In the genomic region with DNA sequence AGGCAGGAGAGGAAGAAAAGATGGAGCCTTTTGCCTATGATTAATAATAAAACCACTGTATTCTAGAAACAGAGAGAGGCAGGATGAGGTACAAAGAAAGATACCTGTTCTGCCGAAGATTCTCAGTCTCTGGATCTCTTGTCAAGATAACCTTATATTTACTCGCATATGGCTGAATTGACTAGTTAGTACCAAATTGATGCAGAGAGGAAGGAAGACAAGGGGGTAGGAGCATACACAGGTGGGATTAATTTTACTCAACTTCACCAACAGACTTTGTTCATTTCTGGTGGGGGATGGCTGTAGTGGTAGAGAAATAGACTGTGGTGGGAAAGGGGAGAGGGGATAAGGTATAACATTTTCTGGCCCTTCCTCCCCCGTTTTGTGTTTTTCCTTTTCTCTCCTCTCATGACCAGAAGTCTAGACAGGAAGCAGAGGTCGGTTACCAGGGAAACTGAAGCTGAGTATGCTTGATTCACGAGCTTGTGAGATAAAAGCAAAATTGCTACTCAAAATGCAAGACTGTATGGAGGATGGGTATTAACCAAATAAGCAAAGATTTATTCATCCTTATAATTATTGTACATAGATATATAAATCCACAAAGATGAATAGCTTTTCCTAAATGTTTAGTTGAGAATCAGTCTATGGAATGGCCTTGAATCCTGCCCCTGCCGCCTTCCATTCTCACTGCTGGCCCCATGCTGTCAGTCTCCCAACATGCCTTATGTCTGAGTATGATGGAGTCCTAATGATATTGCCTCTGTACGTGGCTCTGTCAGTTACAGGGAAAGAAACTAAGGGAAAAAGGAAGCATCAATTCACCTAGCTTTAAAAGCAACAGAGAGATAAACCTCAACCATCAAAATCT, we compare ENCODE assay signal across 8 cellular contexts. TPM values are rescaled to one million over a fixed set of nuclear protein-coding genes. Genes with fewer than 3 reads are reported as not detected.
A peak's percentile ranks its signal among the peaks of the same experiment; 100 is the strongest.
DNase-seq lines count a peak whose midpoint lies in the region; ATAC-seq, FAIRE-seq and TF ChIP-seq lines count a peak whose summit lies in the region.

No MANE protein-coding gene starts in this region.

- H3K79me2 ChIP-seq in PC-3 (ENCODE audit: low read length) (no peaks in the 10 kb centered on the region), parathyroid adenoma (no peaks in the 10 kb centered on the region)

- POLR2A ChIA-PET in PC-3 (lab: Charles Lee; ENCODE audit: unreplicated experiment), result no interaction called here

- H3K9ac ChIP-seq in PC-3 (ENCODE audit: low read length) (no peak overlapping the region), parathyroid adenoma (no peak overlapping the region)

- BruUV-seq in PC-3 (replicated peaks; lab: Mats Ljungman, UMichigan), result no TSS peak

- no peaks in the 10 kb centered on the region for H3K9me2 ChIP-seq in PC-3 (replicated peaks; ENCODE audit: low read length)

- TF ChIP-seq CTCF in PC-3 (conservative IDR thresholded peaks at IDR 0.05; ENCODE audit: low read depth, low read length) (no peak), choroid plexus epithelial cell (conservative IDR thresholded peaks at IDR 0.05; ENCODE audit: low read depth, low read length) (no peak), parathyroid adenoma (IDR thresholded peaks at IDR 0.05) (no peak)

- intact Hi-C loops in PC-3 (cut with micrococcal nuclease), result loop anchor here (1.0 to 10.0 kb wide), 4 partner anchors 79 to 810 kb away; no protein-coding TSS in a partner anchor

- 0 out of 2 replicates have a peak, but pooled peaks cover 8% of the 10 kb centered on the region for H3K4me1 ChIP-seq in PC-3 (ENCODE audit: insufficient read depth, low read length)
- no peaks in the 10 kb centered on the region for H3K4me1 ChIP-seq in parathyroid adenoma

- no peaks in the 10 kb centered on the region for H3K36me3 ChIP-seq in PC-3 (ENCODE audit: low read depth, low read length)
- H3K36me3 ChIP-seq in parathyroid adenoma (ENCODE audit: control insufficient read depth, insufficient read depth, low read length), result no peaks in the 10 kb centered on the region

- no peaks in the 10 kb centered on the region for H3F3A ChIP-seq in PC-3 (ENCODE audit: low read length, unreplicated experiment)

- H3K27me3 ChIP-seq in PC-3 (ENCODE audit: low read length) (no peaks in the 10 kb centered on the region), parathyroid adenoma (ENCODE audit: control insufficient read depth, insufficient read depth, low read length) (no peaks in the 10 kb centered on the region)

- CTCF ChIA-PET in PC-3 (lab: Charles Lee), result interaction anchor here (1.1 kb wide), 1 partner anchor 418 kb away, joined by 4 read pairs; no protein-coding TSS in a partner anchor

- H3K27ac ChIP-seq in PC-3 (ENCODE audit: low read length) (no peak overlapping the region), parathyroid adenoma (no peak overlapping the region)

- no peak overlapping the region for H3K4me3 ChIP-seq in PC-3 (ENCODE audit: low read length)
- peak overlapping the region; percentile 1 for H3K4me3 ChIP-seq in choroid plexus epithelial cell (ENCODE audit: low read depth, low read length)
- H3K4me3 ChIP-seq in parathyroid adenoma (ENCODE audit: low read depth, low read length), result peak overlapping the region; percentile 14

- H3K4me2 ChIP-seq in PC-3 (ENCODE audit: low read length) (peak overlapping the region; percentile 31; the same call in 1 of the 2 replicates), parathyroid adenoma (ENCODE audit: low read length) (peak overlapping the region; percentile 45)

- ATAC-seq in PC-3 (peak; percentile 29; the same call in 1 of the 2 replicates), GM21390 (IDR thresholded peaks at IDR 0.05; ENCODE audit: unreplicated experiment) (no peak)

- no peaks in the 10 kb centered on the region for H4K20me1 ChIP-seq in PC-3 (ENCODE audit: low read length)

- no peak for FAIRE-seq in HTR-8/SVneo (lab: Jason Lieb, UNC)

- no peaks in the 10 kb centered on the region for H3K9me3 ChIP-seq in PC-3 (ENCODE audit: low read length)
- H3K9me3 ChIP-seq in parathyroid adenoma (ENCODE audit: control insufficient read depth, low read length), result no peaks in the 10 kb centered on the region

- 0 out of 2 replicates have a peak overlapping the region, but pooled peaks have one; percentile 24 for H2AFZ ChIP-seq in PC-3 (ENCODE audit: low read length)
- H2AFZ ChIP-seq in parathyroid adenoma, result peak overlapping the region; percentile 54

- DNase-seq in DMS53 (lab: John Stamatoyannopoulos, UW) (peak; percentile 61), DMS53 treated with DMSO at 0.1 percent for 48 hours (lab: John Stamatoyannopoulos, UW; ENCODE audit: unreplicated experiment) (no peak), PC-3 (peak; percentile 10), choroid plexus epithelial cell (ENCODE audit: low read depth) (peak; percentile 75), HTR-8/SVneo (ENCODE audit: insufficient read length, low spot score) (no peak), HuH-7 (ENCODE audit: low spot score) (no peak)

RNA-seq across cellular contexts. Expression of a gene that starts 17.8 kb away (rescaled TPM):
- not detected in 2 replicates for total RNA-seq in PC-3 (2014; rRNA removed)

RNA-seq across cellular contexts. Expression of a gene that starts 26.3 kb away (rescaled TPM):
- total RNA-seq in PC-3 (2014; rRNA removed), result not detected in 2 replicates

RNA-seq across cellular contexts. Expression of a gene that starts 31.8 kb away (rescaled TPM):
- total RNA-seq in PC-3 (2014; rRNA removed), result not detected in 2 replicates

RNA-seq across cellular contexts. Expression of a gene that starts 56.9 kb away (rescaled TPM):
- 24.7 and 30.9 TPM in 2 replicates for total RNA-seq in PC-3 (2014; rRNA removed)

Comparison
In these comparisons a context has a peak if more than half of its experiments do, and no peak if none do; other contexts are left out.
1. DNase-seq: peak in DMS53 (single experiment), PC-3 (single experiment) and choroid plexus epithelial cell (single experiment); none in DMS53 treated with DMSO at 0.1 percent for 48 hours (single experiment), HTR-8/SVneo (single experiment) and HuH-7 (single experiment).